ENCODE assay signal across 10 cellular contexts in genomic region chr5:74382864-74383618, GRCh38.
A peak's percentile ranks its signal among the peaks of the same experiment; 100 is the strongest.
DNase-seq lines count a peak whose midpoint lies in the region; ATAC-seq and TF ChIP-seq lines count a peak whose summit lies in the region.
"Had no signal": no experiment of that assay in that cellular context is flagged by ENCODE, and none has a peak within 500 bp of the region (broad histone marks: within the 10 kb centered on the region; RNA-seq: fewer than 3 reads in every experiment).

No MANE protein-coding gene starts in this region.

- H3K9ac ChIP-seq in parathyroid adenoma = no peak overlapping the region

- H3K9me3 ChIP-seq in SJCRH30 (replicated peaks) (peaks cover 3% of the 10 kb centered on the region; the same call in 1 of the 2 replicates), parathyroid adenoma (ENCODE audit: control insufficient read depth, low read length) (no peaks in the 10 kb centered on the region)

- CTCF ChIA-PET in activated naive CD4-positive, alpha-beta T cell treated with anti-CD3 and anti-CD28 coated beads for 36 hours (lab: Charles Lee) = no interaction called here

- H2AFZ ChIP-seq in parathyroid adenoma = peak overlapping the region; percentile 50

- H3K27ac ChIP-seq in SJCRH30 (peak overlapping the region; percentile 58), parathyroid adenoma (peak overlapping the region; percentile 60)

- H3K36me3 ChIP-seq in SJCRH30 = no peaks in the 10 kb centered on the region
- no peaks in the 10 kb centered on the region for H3K36me3 ChIP-seq in parathyroid adenoma (ENCODE audit: control insufficient read depth, insufficient read depth, low read length)

- no peak for ATAC-seq in HG03135 (IDR thresholded peaks at IDR 0.05; ENCODE audit: unreplicated experiment)

- no peak for TF ChIP-seq CTCF in parathyroid adenoma (IDR thresholded peaks at IDR 0.05)

- no peak overlapping the region for H3K27ac Mint-ChIP-seq in activated naive CD4-positive, alpha-beta T cell treated with anti-CD3 and anti-CD28 coated beads for 36 hours

- H3K36me3 Mint-ChIP-seq in activated naive CD4-positive, alpha-beta T cell treated with anti-CD3 and anti-CD28 coated beads for 36 hours (ENCODE audit: low read depth) = no peaks in the 10 kb centered on the region

- intact Hi-C loops in activated naive CD4-positive, alpha-beta T cell treated with anti-CD3 and anti-CD28 coated beads for 36 hours (cut with micrococcal nuclease) = no loop called here

- peaks cover 6% of the 10 kb centered on the region for H3K27me3 Mint-ChIP-seq in activated naive CD4-positive, alpha-beta T cell treated with anti-CD3 and anti-CD28 coated beads for 36 hours (ENCODE audit: low read depth)

- H3K4me1 Mint-ChIP-seq in activated naive CD4-positive, alpha-beta T cell treated with anti-CD3 and anti-CD28 coated beads for 36 hours (ENCODE audit: low read depth) = no peaks in the 10 kb centered on the region

- DNase-seq in EL (peak; percentile 78), SJCRH30 (peak; percentile 67 to 80), fibroblast of the conjunctiva (ENCODE audit: low read depth) (peak; percentile 9), activated gamma-delta T cell (lab: John Stamatoyannopoulos, UW) (no peak)
- no peak for DNase-seq in activated naive CD4-positive, alpha-beta T cell treated with anti-CD3 and anti-CD28 coated beads for 36 hours
- DNase-seq in activated T-cell treated with anti-CD3 and anti-CD28 coated beads, Interleukin-2, amount 50 U/mL, for 48 hours = no peak
- DNase-seq: head of caudate nucleus, MV-4-11 had no signal

- H3K4me1 ChIP-seq in SJCRH30 (peaks cover 48% of the 10 kb centered on the region), parathyroid adenoma (peaks cover 15% of the 10 kb centered on the region)

- H3K4me3 ChIP-seq in SJCRH30 (no peak overlapping the region), parathyroid adenoma (ENCODE audit: low read depth, low read length) (no peak overlapping the region)

- no peaks in the 10 kb centered on the region for H3K27me3 ChIP-seq in SJCRH30
- H3K27me3 ChIP-seq in parathyroid adenoma (ENCODE audit: control insufficient read depth, insufficient read depth, low read length) = no peaks in the 10 kb centered on the region

- no peak overlapping the region for H3K4me3 Mint-ChIP-seq in activated naive CD4-positive, alpha-beta T cell treated with anti-CD3 and anti-CD28 coated beads for 36 hours

- H3K9me3 Mint-ChIP-seq in activated naive CD4-positive, alpha-beta T cell treated with anti-CD3 and anti-CD28 coated beads for 36 hours = no peaks in the 10 kb centered on the region

- no peaks in the 10 kb centered on the region for H3K79me2 ChIP-seq in parathyroid adenoma

- no peak overlapping the region for H3K4me2 ChIP-seq in parathyroid adenoma (ENCODE audit: low read length)

Comparison
In these comparisons a context has a peak if more than half of its experiments do, and no peak if none do; other contexts are left out.
1. DNase-seq: peak in EL (single experiment), SJCRH30 (2 of 2) and fibroblast of the conjunctiva (single experiment); none in activated naive CD4-positive, alpha-beta T cell treated with anti-CD3 and anti-CD28 coated beads for 36 hours (single experiment), activated gamma-delta T cell (single experiment) and activated T-cell treated with anti-CD3 and anti-CD28 coated beads, Interleukin-2, amount 50 U/mL, for 48 hours (0 of 2).